ENCODE assay signal across 1 cellular context in the genomic region with DNA sequence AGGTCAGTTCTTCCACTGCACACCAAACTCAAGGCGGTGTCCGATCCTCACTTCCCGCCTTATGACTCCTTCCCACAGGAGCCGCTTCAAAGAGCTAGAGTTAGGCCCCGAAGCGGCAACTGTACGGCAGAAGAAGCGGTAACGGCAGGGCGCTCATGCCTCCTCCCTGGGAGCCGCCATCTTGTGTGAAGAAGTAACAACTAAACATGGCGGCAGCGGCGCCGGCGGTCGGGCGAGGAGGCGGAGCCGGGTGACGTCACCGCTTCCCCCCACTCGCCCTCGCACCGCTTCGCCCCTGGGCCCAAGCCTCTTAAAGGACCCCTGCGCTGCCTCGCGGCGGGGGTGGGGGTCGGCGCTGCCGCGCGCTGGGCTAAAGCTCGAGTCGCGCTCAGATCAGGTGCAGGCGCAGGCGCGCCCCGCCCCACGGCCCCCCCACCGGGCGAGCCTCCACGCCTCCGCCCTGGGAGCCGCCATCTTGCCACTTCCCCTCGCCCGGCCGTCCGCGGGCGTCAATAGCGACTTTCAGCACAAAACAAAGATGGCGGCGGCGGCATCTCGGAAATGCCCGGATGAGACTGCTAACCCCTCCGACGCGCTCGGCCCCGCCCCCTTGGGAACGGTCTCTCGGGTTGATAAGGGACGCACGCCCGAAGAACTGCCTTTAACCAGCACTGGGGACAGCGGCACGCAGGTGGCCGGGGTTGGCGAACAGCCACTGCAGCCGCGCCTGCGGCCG.
TF ChIP-seq lines count a peak whose summit lies in the region.

A gene (minus strand): TSS at position 187 of the 736 bp plus-strand sequence. CDS start 978 bp downstream, outside the sequence.

TF ChIP-seq in K562, 482 proteins besides CTCF, POLR2A, EP300 and RAD21 (continued from another document and continues in another):
- TF ChIP-seq, protein P1, sequence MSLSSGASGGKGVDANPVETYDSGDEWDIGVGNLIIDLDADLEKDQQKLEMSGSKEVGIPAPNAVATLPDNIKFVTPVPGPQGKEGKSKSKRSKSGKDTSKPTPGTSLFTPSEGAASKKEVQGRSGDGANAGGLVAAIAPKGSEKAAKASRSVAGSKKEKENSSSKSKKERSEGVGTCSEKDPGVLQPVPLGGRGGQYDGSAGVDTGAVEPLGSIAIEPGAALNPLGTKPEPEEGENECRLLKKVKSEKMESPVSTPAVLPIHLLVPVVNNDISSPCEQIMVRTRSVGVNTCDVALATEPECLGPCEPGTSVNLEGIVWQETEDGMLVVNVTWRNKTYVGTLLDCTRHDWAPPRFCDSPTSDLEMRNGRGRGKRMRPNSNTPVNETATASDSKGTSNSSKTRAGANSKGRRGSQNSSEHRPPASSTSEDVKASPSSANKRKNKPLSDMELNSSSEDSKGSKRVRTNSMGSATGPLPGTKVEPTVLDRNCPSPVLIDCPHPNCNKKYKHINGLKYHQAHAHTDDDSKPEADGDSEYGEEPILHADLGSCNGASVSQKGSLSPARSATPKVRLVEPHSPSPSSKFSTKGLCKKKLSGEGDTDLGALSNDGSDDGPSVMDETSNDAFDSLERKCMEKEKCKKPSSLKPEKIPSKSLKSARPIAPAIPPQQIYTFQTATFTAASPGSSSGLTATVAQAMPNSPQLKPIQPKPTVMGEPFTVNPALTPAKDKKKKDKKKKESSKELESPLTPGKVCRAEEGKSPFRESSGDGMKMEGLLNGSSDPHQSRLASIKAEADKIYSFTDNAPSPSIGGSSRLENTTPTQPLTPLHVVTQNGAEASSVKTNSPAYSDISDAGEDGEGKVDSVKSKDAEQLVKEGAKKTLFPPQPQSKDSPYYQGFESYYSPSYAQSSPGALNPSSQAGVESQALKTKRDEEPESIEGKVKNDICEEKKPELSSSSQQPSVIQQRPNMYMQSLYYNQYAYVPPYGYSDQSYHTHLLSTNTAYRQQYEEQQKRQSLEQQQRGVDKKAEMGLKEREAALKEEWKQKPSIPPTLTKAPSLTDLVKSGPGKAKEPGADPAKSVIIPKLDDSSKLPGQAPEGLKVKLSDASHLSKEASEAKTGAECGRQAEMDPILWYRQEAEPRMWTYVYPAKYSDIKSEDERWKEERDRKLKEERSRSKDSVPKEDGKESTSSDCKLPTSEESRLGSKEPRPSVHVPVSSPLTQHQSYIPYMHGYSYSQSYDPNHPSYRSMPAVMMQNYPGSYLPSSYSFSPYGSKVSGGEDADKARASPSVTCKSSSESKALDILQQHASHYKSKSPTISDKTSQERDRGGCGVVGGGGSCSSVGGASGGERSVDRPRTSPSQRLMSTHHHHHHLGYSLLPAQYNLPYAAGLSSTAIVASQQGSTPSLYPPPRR (CRISPR knock-in tag; IDR thresholded peaks at IDR 0.05; ENCODE audit: borderline replicate concordance): peak; percentile 88; the same call in 1 of the 2 replicates
- no peak for TF ChIP-seq SMARCB1 (IDR thresholded peaks at IDR 0.05; ENCODE audit: insufficient read length, low read depth)
- no peak for TF ChIP-seq HNRNPK (IDR thresholded peaks at IDR 0.05; ENCODE audit: low read depth, low read length, poor library complexity, severe bottlenecking)
- no peak for TF ChIP-seq MBD2 (IDR thresholded peaks at IDR 0.05; ENCODE audit: borderline replicate concordance, low read depth)
- TF ChIP-seq, protein P2, sequence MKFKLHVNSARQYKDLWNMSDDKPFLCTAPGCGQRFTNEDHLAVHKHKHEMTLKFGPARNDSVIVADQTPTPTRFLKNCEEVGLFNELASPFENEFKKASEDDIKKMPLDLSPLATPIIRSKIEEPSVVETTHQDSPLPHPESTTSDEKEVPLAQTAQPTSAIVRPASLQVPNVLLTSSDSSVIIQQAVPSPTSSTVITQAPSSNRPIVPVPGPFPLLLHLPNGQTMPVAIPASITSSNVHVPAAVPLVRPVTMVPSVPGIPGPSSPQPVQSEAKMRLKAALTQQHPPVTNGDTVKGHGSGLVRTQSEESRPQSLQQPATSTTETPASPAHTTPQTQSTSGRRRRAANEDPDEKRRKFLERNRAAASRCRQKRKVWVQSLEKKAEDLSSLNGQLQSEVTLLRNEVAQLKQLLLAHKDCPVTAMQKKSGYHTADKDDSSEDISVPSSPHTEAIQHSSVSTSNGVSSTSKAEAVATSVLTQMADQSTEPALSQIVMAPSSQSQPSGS (CRISPR knock-in tag; IDR thresholded peaks at IDR 0.05): peak; percentile 71; the same call in 1 of the 2 replicates
- TF ChIP-seq, protein P3, sequence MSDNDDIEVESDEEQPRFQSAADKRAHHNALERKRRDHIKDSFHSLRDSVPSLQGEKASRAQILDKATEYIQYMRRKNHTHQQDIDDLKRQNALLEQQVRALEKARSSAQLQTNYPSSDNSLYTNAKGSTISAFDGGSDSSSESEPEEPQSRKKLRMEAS (CRISPR knock-in tag; IDR thresholded peaks at IDR 0.05): peak; percentile 83
- peak; percentile 98 for TF ChIP-seq BRD4 (IDR thresholded peaks at IDR 0.05)
- TF ChIP-seq, protein P4, sequence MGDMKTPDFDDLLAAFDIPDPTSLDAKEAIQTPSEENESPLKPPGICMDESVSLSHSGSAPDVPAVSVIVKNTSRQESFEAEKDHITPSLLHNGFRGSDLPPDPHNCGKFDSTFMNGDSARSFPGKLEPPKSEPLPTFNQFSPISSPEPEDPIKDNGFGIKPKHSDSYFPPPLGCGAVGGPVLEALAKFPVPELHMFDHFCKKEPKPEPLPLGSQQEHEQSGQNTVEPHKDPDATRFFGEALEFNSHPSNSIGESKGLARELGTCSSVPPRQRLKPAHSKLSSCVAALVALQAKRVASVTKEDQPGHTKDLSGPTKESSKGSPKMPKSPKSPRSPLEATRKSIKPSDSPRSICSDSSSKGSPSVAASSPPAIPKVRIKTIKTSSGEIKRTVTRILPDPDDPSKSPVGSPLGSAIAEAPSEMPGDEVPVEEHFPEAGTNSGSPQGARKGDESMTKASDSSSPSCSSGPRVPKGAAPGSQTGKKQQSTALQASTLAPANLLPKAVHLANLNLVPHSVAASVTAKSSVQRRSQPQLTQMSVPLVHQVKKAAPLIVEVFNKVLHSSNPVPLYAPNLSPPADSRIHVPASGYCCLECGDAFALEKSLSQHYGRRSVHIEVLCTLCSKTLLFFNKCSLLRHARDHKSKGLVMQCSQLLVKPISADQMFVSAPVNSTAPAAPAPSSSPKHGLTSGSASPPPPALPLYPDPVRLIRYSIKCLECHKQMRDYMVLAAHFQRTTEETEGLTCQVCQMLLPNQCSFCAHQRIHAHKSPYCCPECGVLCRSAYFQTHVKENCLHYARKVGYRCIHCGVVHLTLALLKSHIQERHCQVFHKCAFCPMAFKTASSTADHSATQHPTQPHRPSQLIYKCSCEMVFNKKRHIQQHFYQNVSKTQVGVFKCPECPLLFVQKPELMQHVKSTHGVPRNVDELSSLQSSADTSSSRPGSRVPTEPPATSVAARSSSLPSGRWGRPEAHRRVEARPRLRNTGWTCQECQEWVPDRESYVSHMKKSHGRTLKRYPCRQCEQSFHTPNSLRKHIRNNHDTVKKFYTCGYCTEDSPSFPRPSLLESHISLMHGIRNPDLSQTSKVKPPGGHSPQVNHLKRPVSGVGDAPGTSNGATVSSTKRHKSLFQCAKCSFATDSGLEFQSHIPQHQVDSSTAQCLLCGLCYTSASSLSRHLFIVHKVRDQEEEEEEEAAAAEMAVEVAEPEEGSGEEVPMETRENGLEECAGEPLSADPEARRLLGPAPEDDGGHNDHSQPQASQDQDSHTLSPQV (IDR thresholded peaks at IDR 0.05): peak; percentile 94
- peak; percentile 58; the same call in 1 of the 2 replicates for TF ChIP-seq ELF1 (tag; IDR thresholded peaks at IDR 0.05)
- peak; percentile 45 for TF ChIP-seq POLR2B (IDR thresholded peaks at IDR 0.05; ENCODE audit: low read depth, partially characterized antibody)
- TF ChIP-seq, protein P5, sequence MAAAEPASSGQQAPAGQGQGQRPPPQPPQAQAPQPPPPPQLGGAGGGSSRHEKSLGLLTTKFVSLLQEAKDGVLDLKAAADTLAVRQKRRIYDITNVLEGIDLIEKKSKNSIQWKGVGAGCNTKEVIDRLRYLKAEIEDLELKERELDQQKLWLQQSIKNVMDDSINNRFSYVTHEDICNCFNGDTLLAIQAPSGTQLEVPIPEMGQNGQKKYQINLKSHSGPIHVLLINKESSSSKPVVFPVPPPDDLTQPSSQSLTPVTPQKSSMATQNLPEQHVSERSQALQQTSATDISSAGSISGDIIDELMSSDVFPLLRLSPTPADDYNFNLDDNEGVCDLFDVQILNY (CRISPR knock-in tag; IDR thresholded peaks at IDR 0.05): peak; percentile 23; the same call in 1 of the 2 replicates
- peak; percentile 72 for TF ChIP-seq TBP (optimal IDR thresholded peaks at IDR 0.05; ENCODE audit: low read depth, low read length)
- no peak for TF ChIP-seq SMC3 (conservative IDR thresholded peaks at IDR 0.05; ENCODE audit: insufficient read depth, low read depth, low read length)
- TF ChIP-seq KLF13 (tag; IDR thresholded peaks at IDR 0.05; ENCODE audit: borderline replicate concordance, low read depth): peak; percentile 81
- TF ChIP-seq TGIF2 (CRISPR knock-in tag; IDR thresholded peaks at IDR 0.05): no peak; the same call in 1 of the 2 replicates
- TF ChIP-seq SIN3A (IDR thresholded peaks at IDR 0.05; ENCODE audit: borderline replicate concordance in 2 of 2, control insufficient read depth in 1 of 2, low read depth in 2 of 2, low read length in 2 of 2): no peak; a peak in 1 of 4 replicates
- no peak for TF ChIP-seq SLC30A9 (CRISPR knock-in tag; IDR thresholded peaks at IDR 0.05)
- TF ChIP-seq FOSL1 (tag; conservative IDR thresholded peaks at IDR 0.05): peak; percentile 54; the same call in 1 of the 2 replicates
- 0 out of 2 replicates have a peak, but pooled peaks have one; percentile 25 for TF ChIP-seq GATAD2B (IDR thresholded peaks at IDR 0.05; ENCODE audit: borderline replicate concordance)
- no peak for TF ChIP-seq ARID2 (IDR thresholded peaks at IDR 0.05)
- TF ChIP-seq, protein P6, sequence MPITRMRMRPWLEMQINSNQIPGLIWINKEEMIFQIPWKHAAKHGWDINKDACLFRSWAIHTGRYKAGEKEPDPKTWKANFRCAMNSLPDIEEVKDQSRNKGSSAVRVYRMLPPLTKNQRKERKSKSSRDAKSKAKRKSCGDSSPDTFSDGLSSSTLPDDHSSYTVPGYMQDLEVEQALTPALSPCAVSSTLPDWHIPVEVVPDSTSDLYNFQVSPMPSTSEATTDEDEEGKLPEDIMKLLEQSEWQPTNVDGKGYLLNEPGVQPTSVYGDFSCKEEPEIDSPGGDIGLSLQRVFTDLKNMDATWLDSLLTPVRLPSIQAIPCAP (CRISPR knock-in tag; IDR thresholded peaks at IDR 0.05; ENCODE audit: borderline replicate concordance): no peak
- TF ChIP-seq, protein P7, sequence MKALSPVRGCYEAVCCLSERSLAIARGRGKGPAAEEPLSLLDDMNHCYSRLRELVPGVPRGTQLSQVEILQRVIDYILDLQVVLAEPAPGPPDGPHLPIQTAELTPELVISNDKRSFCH (CRISPR knock-in tag; IDR thresholded peaks at IDR 0.05): no peak
- TF ChIP-seq, protein P7 (tag; IDR thresholded peaks at IDR 0.05): no peak; the same call in 1 of the 2 replicates
- TF ChIP-seq, protein P8, sequence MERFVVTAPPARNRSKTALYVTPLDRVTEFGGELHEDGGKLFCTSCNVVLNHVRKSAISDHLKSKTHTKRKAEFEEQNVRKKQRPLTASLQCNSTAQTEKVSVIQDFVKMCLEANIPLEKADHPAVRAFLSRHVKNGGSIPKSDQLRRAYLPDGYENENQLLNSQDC (CRISPR knock-in tag; IDR thresholded peaks at IDR 0.05): no peak
- TF ChIP-seq, protein P9, sequence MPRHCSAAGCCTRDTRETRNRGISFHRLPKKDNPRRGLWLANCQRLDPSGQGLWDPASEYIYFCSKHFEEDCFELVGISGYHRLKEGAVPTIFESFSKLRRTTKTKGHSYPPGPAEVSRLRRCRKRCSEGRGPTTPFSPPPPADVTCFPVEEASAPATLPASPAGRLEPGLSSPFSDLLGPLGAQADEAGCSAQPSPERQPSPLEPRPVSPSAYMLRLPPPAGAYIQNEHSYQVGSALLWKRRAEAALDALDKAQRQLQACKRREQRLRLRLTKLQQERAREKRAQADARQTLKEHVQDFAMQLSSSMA (CRISPR knock-in tag; IDR thresholded peaks at IDR 0.05): no peak
- TF ChIP-seq NONO (IDR thresholded peaks at IDR 0.05; ENCODE audit: low read depth in 2 of 2, low read length in 1 of 2): peak in 1 of 2 experiments; percentile 51; a peak in 1 of 4 replicates
- no peak for TF ChIP-seq BRF1 (IDR thresholded peaks at IDR 0.05; ENCODE audit: borderline replicate concordance, extremely low read depth, insufficient read length)
- TF ChIP-seq RAD51 (IDR thresholded peaks at IDR 0.05; ENCODE audit: borderline replicate concordance, low read depth): no peak
- TF ChIP-seq SREBF1 (IDR thresholded peaks at IDR 0.05; ENCODE audit: borderline replicate concordance, low read depth, low read length): no peak
- TF ChIP-seq RBM39 (optimal IDR thresholded peaks at IDR 0.05; ENCODE audit: low read depth, low read length): no peak
- TF ChIP-seq ZNF212 (CRISPR knock-in tag; IDR thresholded peaks at IDR 0.05): no peak
- no peak for TF ChIP-seq IRF2 (CRISPR knock-in tag; IDR thresholded peaks at IDR 0.05)
- peak; percentile 83 for TF ChIP-seq NR2C1 (IDR thresholded peaks at IDR 0.05)
- peak; percentile 55 for TF ChIP-seq NR2C1 (tag; IDR thresholded peaks at IDR 0.05)
- peak; percentile 96 for TF ChIP-seq KAT7 (CRISPR knock-in tag; IDR thresholded peaks at IDR 0.05; ENCODE audit: borderline replicate concordance)
- TF ChIP-seq, protein P10, sequence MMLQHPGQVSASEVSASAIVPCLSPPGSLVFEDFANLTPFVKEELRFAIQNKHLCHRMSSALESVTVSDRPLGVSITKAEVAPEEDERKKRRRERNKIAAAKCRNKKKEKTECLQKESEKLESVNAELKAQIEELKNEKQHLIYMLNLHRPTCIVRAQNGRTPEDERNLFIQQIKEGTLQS (IDR thresholded peaks at IDR 0.05): peak; percentile 99
- TF ChIP-seq, protein P10 (CRISPR knock-in tag; conservative IDR thresholded peaks at IDR 0.05): peak; percentile 78; the same call in 1 of the 2 replicates
- TF ChIP-seq MCM7 (IDR thresholded peaks at IDR 0.05): no peak
- TF ChIP-seq, protein P11, sequence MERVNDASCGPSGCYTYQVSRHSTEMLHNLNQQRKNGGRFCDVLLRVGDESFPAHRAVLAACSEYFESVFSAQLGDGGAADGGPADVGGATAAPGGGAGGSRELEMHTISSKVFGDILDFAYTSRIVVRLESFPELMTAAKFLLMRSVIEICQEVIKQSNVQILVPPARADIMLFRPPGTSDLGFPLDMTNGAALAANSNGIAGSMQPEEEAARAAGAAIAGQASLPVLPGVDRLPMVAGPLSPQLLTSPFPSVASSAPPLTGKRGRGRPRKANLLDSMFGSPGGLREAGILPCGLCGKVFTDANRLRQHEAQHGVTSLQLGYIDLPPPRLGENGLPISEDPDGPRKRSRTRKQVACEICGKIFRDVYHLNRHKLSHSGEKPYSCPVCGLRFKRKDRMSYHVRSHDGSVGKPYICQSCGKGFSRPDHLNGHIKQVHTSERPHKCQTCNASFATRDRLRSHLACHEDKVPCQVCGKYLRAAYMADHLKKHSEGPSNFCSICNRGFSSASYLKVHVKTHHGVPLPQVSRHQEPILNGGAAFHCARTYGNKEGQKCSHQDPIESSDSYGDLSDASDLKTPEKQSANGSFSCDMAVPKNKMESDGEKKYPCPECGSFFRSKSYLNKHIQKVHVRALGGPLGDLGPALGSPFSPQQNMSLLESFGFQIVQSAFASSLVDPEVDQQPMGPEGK (CRISPR knock-in tag; IDR thresholded peaks at IDR 0.05; ENCODE audit: borderline replicate concordance): no peak
